ENCODE assay signal across 8 cellular contexts in genomic region chr7:131692131-131692960, GRCh38.
DNase-seq lines count a peak whose midpoint lies in the region; ATAC-seq, FAIRE-seq and TF ChIP-seq lines count a peak whose summit lies in the region.

No MANE protein-coding gene starts in this region.

- FAIRE-seq in frontal cortex (lab: Jason Lieb, UNC), result no peak

- no peak overlapping the region for H3K4me3 Mint-ChIP-seq in activated CD8-positive, alpha-beta memory T cell treated with anti-CD3 and anti-CD28 coated beads, Interleukin-2, amount 10 ng/mL, durations not matched to agents 7 days and 5 days

- H3K27ac Mint-ChIP-seq in activated CD8-positive, alpha-beta memory T cell treated with anti-CD3 and anti-CD28 coated beads, Interleukin-2, amount 10 ng/mL, durations not matched to agents 7 days and 5 days, result no peak overlapping the region

- peaks cover 3% of the 10 kb centered on the region for H3K4me1 Mint-ChIP-seq in activated CD8-positive, alpha-beta memory T cell treated with anti-CD3 and anti-CD28 coated beads, Interleukin-2, amount 10 ng/mL, durations not matched to agents 7 days and 5 days

- no peaks in the 10 kb centered on the region for H3K36me3 Mint-ChIP-seq in activated CD8-positive, alpha-beta memory T cell treated with anti-CD3 and anti-CD28 coated beads, Interleukin-2, amount 10 ng/mL, durations not matched to agents 7 days and 5 days

- no peaks in the 10 kb centered on the region for H3K9me3 Mint-ChIP-seq in activated CD8-positive, alpha-beta memory T cell treated with anti-CD3 and anti-CD28 coated beads, Interleukin-2, amount 10 ng/mL, durations not matched to agents 7 days and 5 days (ENCODE audit: low read depth)

- CTCF ChIA-PET in activated CD8-positive, alpha-beta memory T cell treated with anti-CD3 and anti-CD28 coated beads, Interleukin-2, amount 10 ng/mL, durations not matched to agents 7 days and 5 days (lab: Charles Lee), result interaction anchor here (0.7 to 3.0 kb wide), 11 partner anchors 9 to 888 kb away, joined by 3 to 13 read pairs (median 3); no protein-coding TSS in a partner anchor

- DNase-seq in AG09319 (ENCODE audit: extremely low read depth, low read depth), result no peak
- peak; percentile 76 for DNase-seq in NCI-H2227 treated with DMSO at 0.1 percent for 48 hours (lab: John Stamatoyannopoulos, UW)
- DNase-seq in activated CD8-positive, alpha-beta memory T cell treated with anti-CD3 and anti-CD28 coated beads, Interleukin-2, amount 10 ng/mL, durations not matched to agents 7 days and 5 days, result peak; percentile 53
- DNase-seq in frontal cortex (ENCODE audit: low spot score in 2 of 2), result peak; percentile 12 to 70
- DNase-seq in omental fat pad (ENCODE audit: low spot score), result peak; percentile 34
- DNase-seq in dedifferentiated amniotic fluid mesenchymal stem cell (ENCODE audit: extremely low spot score), result no peak

- TF ChIP-seq CTCF in AG09319 (IDR thresholded peaks at IDR 0.05; ENCODE audit: low read depth, low read length) (peak; percentile 82), omental fat pad (IDR thresholded peaks at IDR 0.05) (peak in 2 of 3 donors; percentile 42)

- ATAC-seq in GM18868 (IDR thresholded peaks at IDR 0.05; ENCODE audit: unreplicated experiment), result peak; percentile 59
- peak; percentile 51 for ATAC-seq in activated CD8-positive, alpha-beta memory T cell treated with anti-CD3 and anti-CD28 coated beads, Interleukin-2, amount 10 ng/mL, durations not matched to agents 7 days and 5 days
- ATAC-seq in omental fat pad (ENCODE audit: low FRiP score), result peak; percentile 61
- ATAC-seq in HG03095 (IDR thresholded peaks at IDR 0.05; ENCODE audit: unreplicated experiment), result no peak

- peaks cover 11% of the 10 kb centered on the region for H3K27me3 Mint-ChIP-seq in activated CD8-positive, alpha-beta memory T cell treated with anti-CD3 and anti-CD28 coated beads, Interleukin-2, amount 10 ng/mL, durations not matched to agents 7 days and 5 days

Comparison
In these comparisons a context has a peak if more than half of its experiments do, and no peak if none do; other contexts are left out.
1. DNase-seq: peak in NCI-H2227 treated with DMSO at 0.1 percent for 48 hours (single experiment), activated CD8-positive, alpha-beta memory T cell treated with anti-CD3 and anti-CD28 coated beads, Interleukin-2, amount 10 ng/mL, durations not matched to agents 7 days and 5 days (single experiment), frontal cortex (2 of 2) and omental fat pad (single experiment); none in AG09319 (single experiment) and dedifferentiated amniotic fluid mesenchymal stem cell (single experiment).